Comparison of ENCODE assay signal across 9 cellular contexts in the genomic region with DNA sequence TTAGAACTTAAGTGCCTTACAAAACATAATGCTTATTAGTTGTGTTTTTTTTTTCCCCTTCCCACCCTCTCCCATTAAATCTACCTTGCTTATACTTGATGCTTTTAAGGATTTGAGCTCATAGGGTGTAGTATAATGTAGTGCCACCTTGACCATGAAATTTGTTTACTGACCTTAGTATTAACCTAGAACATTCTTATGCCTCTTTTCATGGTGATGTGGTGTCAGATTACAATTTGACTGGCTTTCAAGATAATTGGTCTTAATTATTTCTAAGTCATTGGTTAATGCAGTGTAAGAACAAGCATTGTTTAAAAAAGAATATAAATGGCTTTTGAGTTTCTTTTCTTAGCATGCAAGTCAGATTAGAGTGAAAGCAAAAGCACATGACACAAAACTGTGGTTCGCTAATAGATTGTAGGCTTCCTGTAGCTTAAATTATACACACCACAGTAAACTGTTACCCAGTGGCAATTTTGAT.
DNase-seq lines count a peak whose midpoint lies in the region; ATAC-seq lines count a peak whose summit lies in the region.
"Had no signal": no experiment of that assay in that cellular context is flagged by ENCODE, and none has a peak within 500 bp of the region (broad histone marks: within the 10 kb centered on the region; RNA-seq: fewer than 3 reads in every experiment).

No MANE protein-coding gene starts in this region.

- H2BK15ac ChIP-seq in neuronal stem cell (ENCODE audit: low read length): no peak overlapping the region

- ATAC-seq in GM18520 (IDR thresholded peaks at IDR 0.05; ENCODE audit: unreplicated experiment) (peak; percentile 67), GM21737 (IDR thresholded peaks at IDR 0.05; ENCODE audit: unreplicated experiment) (peak; percentile 54)
- peak; percentile 74 for ATAC-seq in stimulated activated memory B cell treated with anti-CD40 and anti-IgM and Interleukin-4, amounts not matched to agents 10 μg/mL and 1 μg/mL and 100 μg/mL, for 72 hours

- H3K79me1 ChIP-seq in neuronal stem cell (ENCODE audit: low read depth, low read length): peaks cover 1% of the 10 kb centered on the region

- peak overlapping the region; percentile 62 for H3K4me3 Mint-ChIP-seq in stimulated activated memory B cell treated with anti-CD40 and anti-IgM and Interleukin-4, amounts not matched to agents 10 μg/mL and 1 μg/mL and 100 μg/mL, for 72 hours

- no peaks in the 10 kb centered on the region for H3K9me3 ChIP-seq in neuronal stem cell (replicated peaks in 1 of 2; ENCODE audit: control insufficient read depth in 2 of 2, insufficient read depth in 1 of 2, low read depth in 1 of 2, low read length in 2 of 2)
- H3K9me3 ChIP-seq: SJSA1 had no signal

- no peak overlapping the region for H2BK5ac ChIP-seq in neuronal stem cell (ENCODE audit: low read length)

- WGBS in neuronal stem cell (ENCODE audit: extremely low coverage in 2 of 2, insufficient read length in 2 of 2, insufficient replicate concordance in 1 of 2), 2 donors: no CpG with 5 or more reads among the region's 1 CpG

- H3K9ac ChIP-seq in neuronal stem cell (ENCODE audit: low read depth, low read length, poor library complexity): no peak overlapping the region

- no peak overlapping the region for H3K4ac ChIP-seq in neuronal stem cell (ENCODE audit: low read length)

- H3K18ac ChIP-seq in neuronal stem cell (ENCODE audit: low read length): no peak overlapping the region

- DNase-seq in KBM-7 (peak; percentile 23), neuronal stem cell (ENCODE audit: low spot score) (no peak), cerebellum (ENCODE audit: low spot score) (no peak), AML-193 (lab: John Stamatoyannopoulos, UW) (no peak)
- DNase-seq in central memory CD4-positive, alpha-beta T cell: peak; percentile 40

- H3K27ac ChIP-seq in neuronal stem cell (replicated peaks; ENCODE audit: low read length): no peak overlapping the region
- H3K27ac ChIP-seq: SJSA1 had no signal

- in situ Hi-C loops in KBM-7 (cut with MboI; ENCODE audit: low pct_unique_long_range_greater_than_20kb, low sequenced_read_pairs): no loop called here

- no peak overlapping the region for H2BK120ac ChIP-seq in neuronal stem cell (ENCODE audit: low read depth, low read length)

- no peak overlapping the region for H4K8ac ChIP-seq in neuronal stem cell (ENCODE audit: low read depth, low read length)

- H3K36me3 ChIP-seq in neuronal stem cell (replicated peaks in 1 of 2; ENCODE audit: control insufficient read depth in 2 of 2, insufficient read depth in 2 of 2, low read length in 2 of 2): no peaks in the 10 kb centered on the region
- H3K36me3 ChIP-seq: SJSA1 had no signal

- no peaks in the 10 kb centered on the region for H3K27me3 Mint-ChIP-seq in stimulated activated memory B cell treated with anti-CD40 and anti-IgM and Interleukin-4, amounts not matched to agents 10 μg/mL and 1 μg/mL and 100 μg/mL, for 72 hours

- H3K36me3 Mint-ChIP-seq in stimulated activated memory B cell treated with anti-CD40 and anti-IgM and Interleukin-4, amounts not matched to agents 10 μg/mL and 1 μg/mL and 100 μg/mL, for 72 hours: no peaks in the 10 kb centered on the region

- no peak overlapping the region for H3K23ac ChIP-seq in neuronal stem cell (ENCODE audit: low read depth, low read length, poor library complexity)

- H3K4me1 Mint-ChIP-seq in stimulated activated memory B cell treated with anti-CD40 and anti-IgM and Interleukin-4, amounts not matched to agents 10 μg/mL and 1 μg/mL and 100 μg/mL, for 72 hours: peaks cover 82% of the 10 kb centered on the region

- H3K4me3 ChIP-seq in neuronal stem cell (ENCODE audit: low read length in 2 of 2): no peak overlapping the region
- H3K4me3 ChIP-seq: SJSA1 had no signal

- no peak overlapping the region for H3K4me2 ChIP-seq in neuronal stem cell (ENCODE audit: insufficient read depth, low read length, poor library complexity, severe bottlenecking)

- no peak overlapping the region for H2BK12ac ChIP-seq in neuronal stem cell (ENCODE audit: low read length)

- no peak overlapping the region for H3K14ac ChIP-seq in neuronal stem cell (ENCODE audit: low read length)

- H2AK5ac ChIP-seq in neuronal stem cell (ENCODE audit: low read depth, low read length): no peak overlapping the region

- no peak overlapping the region for H2AFZ ChIP-seq in neuronal stem cell (ENCODE audit: low read length)

- no peak overlapping the region for H4K91ac ChIP-seq in neuronal stem cell (ENCODE audit: low read depth, low read length, poor library complexity)

- H3K27ac Mint-ChIP-seq in stimulated activated memory B cell treated with anti-CD40 and anti-IgM and Interleukin-4, amounts not matched to agents 10 μg/mL and 1 μg/mL and 100 μg/mL, for 72 hours: peak overlapping the region; percentile 86

- H3K9me3 Mint-ChIP-seq in stimulated activated memory B cell treated with anti-CD40 and anti-IgM and Interleukin-4, amounts not matched to agents 10 μg/mL and 1 μg/mL and 100 μg/mL, for 72 hours: no peaks in the 10 kb centered on the region

- H3K4me1 ChIP-seq in neuronal stem cell (ENCODE audit: control insufficient read depth in 2 of 2, insufficient read depth in 1 of 2, low read depth in 1 of 2, low read length in 2 of 2): peaks cover 3 to 5% of the 10 kb centered on the region in 2 donors

- no peaks in the 10 kb centered on the region for H3K27me3 ChIP-seq in neuronal stem cell (ENCODE audit: control insufficient read depth in 3 of 3, insufficient read depth in 3 of 3, low read depth in 1 of 3, low read length in 3 of 3)
- H3K27me3 ChIP-seq: SJSA1 had no signal

Comparison
In these comparisons a context has a peak if more than half of its experiments do, and no peak if none do; other contexts are left out.
1. DNase-seq: peak in KBM-7 (single experiment) and central memory CD4-positive, alpha-beta T cell (single experiment); none in neuronal stem cell (single experiment), cerebellum (single experiment) and AML-193 (0 of 2).
2. Peak in every context shown above with its lines, with median percentiles within 50 percentile points of each other: ATAC-seq.